ENCODE assay signal across 8 cellular contexts in genomic region chrX:54357414-54358377, GRCh38. TPM values are rescaled to one million over a fixed set of nuclear protein-coding genes. Genes with fewer than 3 reads are reported as not detected.
DNase-seq lines count a peak whose midpoint lies in the region; ATAC-seq and TF ChIP-seq lines count a peak whose summit lies in the region.

Gene WNK3, minus strand, starts transcription at chrX:54358046.

- peak within 1 kb of the TSS; percentile 52 to 72 for H3K9ac ChIP-seq in stomach smooth muscle (ENCODE audit: low read length in 2 of 2)

- no peak within 1 kb of the TSS for H3K27ac Mint-ChIP-seq in activated naive CD4-positive, alpha-beta T cell treated with anti-CD3 and anti-CD28 coated beads for 36 hours
- H3K27ac Mint-ChIP-seq in naive thymus-derived CD8-positive, alpha-beta T cell, result peak within 1 kb of the TSS in 8 of 10 donors; percentile 37 to 85 (median 68)

- intact Hi-C loops in activated naive CD4-positive, alpha-beta T cell treated with anti-CD3 and anti-CD28 coated beads for 36 hours (cut with micrococcal nuclease), result loop anchor here (1.0 kb wide), 3 partner anchors 83 to 312 kb away; partner anchors contain the start of genes GNL3L and TSR2

- TF ChIP-seq CTCF in HFF-Myc (IDR thresholded peaks at IDR 0.05; ENCODE audit: low read depth, low read length, missing control alignments) (no peak), foreskin fibroblast (IDR thresholded peaks at IDR 0.05; ENCODE audit: low read depth, low read length) (no peak)

- DNase-seq in HFF-Myc (ENCODE audit: extremely low read depth, low read depth) (no peak), OCI-M2 (lab: John Stamatoyannopoulos, UW; ENCODE audit: unreplicated experiment) (peak; percentile 38), foreskin fibroblast (peak; percentile 56 to 83), glomerular visceral epithelial cell (ENCODE audit: extremely low spot score) (no peak)
- peak; percentile 47 for DNase-seq in activated naive CD4-positive, alpha-beta T cell treated with anti-CD3 and anti-CD28 coated beads for 36 hours
- peak; percentile 4 to 68 (median 26) for DNase-seq in naive thymus-derived CD8-positive, alpha-beta T cell

- H3K4me1 ChIP-seq in stomach smooth muscle (ENCODE audit: control insufficient read depth, insufficient read depth, low read length), result peaks cover 8% of the 10 kb centered on the region

- ATAC-seq in naive thymus-derived CD8-positive, alpha-beta T cell, result peak; percentile 70 to 80
- ATAC-seq in GM21390 (IDR thresholded peaks at IDR 0.05; ENCODE audit: unreplicated experiment), result no peak

- peaks cover 12% of the 10 kb centered on the region for H3K4me1 Mint-ChIP-seq in activated naive CD4-positive, alpha-beta T cell treated with anti-CD3 and anti-CD28 coated beads for 36 hours (ENCODE audit: low read depth)
- H3K4me1 Mint-ChIP-seq in naive thymus-derived CD8-positive, alpha-beta T cell, result peaks cover 11 to 22% (median 21%) of the 10 kb centered on the region in 4 donors

- H3K36me3 ChIP-seq in stomach smooth muscle (ENCODE audit: control insufficient read depth in 2 of 2, insufficient read depth in 2 of 2, low read length in 2 of 2), result no peaks in the 10 kb centered on the region

- peak within 1 kb of the TSS; percentile 84 for H3K27ac ChIP-seq in stomach smooth muscle (ENCODE audit: low read length)

- H3K9me3 Mint-ChIP-seq in activated naive CD4-positive, alpha-beta T cell treated with anti-CD3 and anti-CD28 coated beads for 36 hours, result no peaks in the 10 kb centered on the region
- peaks cover 0 to 3% (median 0%) of the 10 kb centered on the region in 9 donors for H3K9me3 Mint-ChIP-seq in naive thymus-derived CD8-positive, alpha-beta T cell

- no peaks in the 10 kb centered on the region for H3K36me3 Mint-ChIP-seq in activated naive CD4-positive, alpha-beta T cell treated with anti-CD3 and anti-CD28 coated beads for 36 hours (ENCODE audit: low read depth)
- H3K36me3 Mint-ChIP-seq in naive thymus-derived CD8-positive, alpha-beta T cell, result no peaks in the 10 kb centered on the region

- POLR2A ChIA-PET in naive thymus-derived CD8-positive, alpha-beta T cell (lab: Charles Lee), result interaction anchor here (0.8 kb wide), 1 partner anchor 82 kb away, joined by 3 read pairs; the partner anchor contains the start of gene TSR2

- peaks cover 0 to 7% of the 10 kb centered on the region in 2 donors for H3K27me3 ChIP-seq in stomach smooth muscle (ENCODE audit: control insufficient read depth in 1 of 2, insufficient read depth in 2 of 2, low read length in 2 of 2)

- H3K4me3 ChIP-seq in HFF-Myc (replicated peaks; ENCODE audit: low read depth, low read length) (peak within 1 kb of the TSS; percentile 43), foreskin fibroblast (ENCODE audit: low read depth in 1 of 2, low read length in 2 of 2) (peak within 1 kb of the TSS; percentile 51 to 61), stomach smooth muscle (ENCODE audit: low read length in 2 of 2) (peak within 1 kb of the TSS; percentile 63 to 73)

- peak within 1 kb of the TSS; percentile 80 for H3K4me3 Mint-ChIP-seq in activated naive CD4-positive, alpha-beta T cell treated with anti-CD3 and anti-CD28 coated beads for 36 hours
- peak within 1 kb of the TSS; percentile 81 to 97 (median 90) for H3K4me3 Mint-ChIP-seq in naive thymus-derived CD8-positive, alpha-beta T cell

- CTCF ChIA-PET in activated naive CD4-positive, alpha-beta T cell treated with anti-CD3 and anti-CD28 coated beads for 36 hours (lab: Charles Lee), result no interaction called here

- H3K27me3 Mint-ChIP-seq in activated naive CD4-positive, alpha-beta T cell treated with anti-CD3 and anti-CD28 coated beads for 36 hours (ENCODE audit: low read depth), result peaks cover 10% of the 10 kb centered on the region
- peaks cover 8 to 31% (median 18%) of the 10 kb centered on the region in 5 donors for H3K27me3 Mint-ChIP-seq in naive thymus-derived CD8-positive, alpha-beta T cell

- peaks cover 0 to 3% of the 10 kb centered on the region in 2 donors for H3K9me3 ChIP-seq in stomach smooth muscle (ENCODE audit: control insufficient read depth in 2 of 2, low read length in 2 of 2)

RNA-seq across cellular contexts. Expression of gene WNK3, which starts in this region (rescaled TPM):
- under 1 TPM; 0.25 to 0.60 TPM for total RNA-seq in activated naive CD4-positive, alpha-beta T cell treated with anti-CD3 and anti-CD28 coated beads for 36 hours
- total RNA-seq in naive thymus-derived CD8-positive, alpha-beta T cell, result 1 to 10 TPM in 1 of 2 experiments, under 1 TPM in 1; 0.88 to 1.2 TPM
- under 1 TPM; 0.25 to 0.46 (median 0.26) TPM for polyA plus RNA-seq in naive thymus-derived CD8-positive, alpha-beta T cell

Comparison
In these comparisons a context has a peak if more than half of its experiments do, and no peak if none do; other contexts are left out.
1. Peak in DNase-seq in activated naive CD4-positive, alpha-beta T cell treated with anti-CD3 and anti-CD28 coated beads for 36 hours; RNA of the gene not detected or under 1 TPM.
2. DNase-seq: peak in OCI-M2 (single experiment), foreskin fibroblast (2 of 2) and naive thymus-derived CD8-positive, alpha-beta T cell (10 of 10); none in HFF-Myc (single experiment) and glomerular visceral epithelial cell (single experiment).
3. Peak in every context shown above with its lines, with median percentiles within 50 percentile points of each other: H3K4me3 ChIP-seq.